8 cellular contexts compared by ENCODE assay signal in genomic region chr12:9364224-9365176, GRCh38.
DNase-seq lines count a peak whose midpoint lies in the region; ATAC-seq and TF ChIP-seq lines count a peak whose summit lies in the region.

No MANE protein-coding gene starts in this region.

- H3K27ac Mint-ChIP-seq in T-cell, result no peak overlapping the region
- H3K27ac Mint-ChIP-seq in type B pancreatic cell, result no peak overlapping the region

- no peaks in the 10 kb centered on the region for H3K36me3 ChIP-seq in smooth muscle cell (ENCODE audit: low read depth)

- no peaks in the 10 kb centered on the region for H3K27me3 ChIP-seq in smooth muscle cell (ENCODE audit: low read depth)

- ATAC-seq in GM18873 (IDR thresholded peaks at IDR 0.05; ENCODE audit: low FRiP score, unreplicated experiment) (peak; percentile 83), HG03045 (IDR thresholded peaks at IDR 0.05; ENCODE audit: unreplicated experiment) (peak; percentile 88), T-cell (replicated peaks in 1 of 4) (peak; percentile 69 to 74 (median 72))

- H3K9ac ChIP-seq in smooth muscle cell (ENCODE audit: low read depth), result peak overlapping the region; percentile 36

- H3K27me3 Mint-ChIP-seq in T-cell (no peaks in the 10 kb centered on the region), type B pancreatic cell (peaks cover 11% of the 10 kb centered on the region)

- H3K9me3 Mint-ChIP-seq in T-cell, result no peaks in the 10 kb centered on the region
- H3K9me3 Mint-ChIP-seq in type B pancreatic cell, result no peaks in the 10 kb centered on the region

- peak overlapping the region; percentile 62 for H3K27ac ChIP-seq in smooth muscle cell (ENCODE audit: low read depth)

- no peaks in the 10 kb centered on the region for H3K79me2 ChIP-seq in smooth muscle cell (ENCODE audit: low read depth)

- DNase-seq in A172 (ENCODE audit: low spot score) (peak; percentile 11), T-cell (peak in 8 of 34 experiments; percentile 1 to 14 (median 6)), epithelial cell of proximal tubule (ENCODE audit: low read depth) (peak; percentile 22), smooth muscle cell (lab: John Stamatoyannopoulos, UW; ENCODE audit: unreplicated experiment) (no peak), type B pancreatic cell (ENCODE audit: extremely low spot score, unreplicated experiment) (no peak), NCI-H446 treated with DMSO at 0.1 percent for 48 hours (lab: John Stamatoyannopoulos, UW) (no peak)

- no peak for TF ChIP-seq CTCF in epithelial cell of proximal tubule (conservative IDR thresholded peaks at IDR 0.05; ENCODE audit: low read depth, low read length)
- no peak for TF ChIP-seq CTCF in smooth muscle cell (IDR thresholded peaks at IDR 0.05; ENCODE audit: borderline replicate concordance, insufficient read depth, poor library complexity, severe bottlenecking)
- no peak for TF ChIP-seq CTCF in type B pancreatic cell (conservative IDR thresholded peaks at IDR 0.05)

- H4K20me1 ChIP-seq in smooth muscle cell (ENCODE audit: low read depth), result no peaks in the 10 kb centered on the region

- no peaks in the 10 kb centered on the region for H3F3A ChIP-seq in smooth muscle cell (ENCODE audit: low read depth)

- POLR2A ChIA-PET in T-cell (lab: Charles Lee), result no interaction called here

- H3K4me3 Mint-ChIP-seq in T-cell (peak overlapping the region; percentile 1 to 57 (median 26)), type B pancreatic cell (no peak overlapping the region)

- no peaks in the 10 kb centered on the region for H3K9me3 ChIP-seq in smooth muscle cell (replicated peaks; ENCODE audit: low read depth)

- CTCF ChIA-PET in T-cell (lab: Charles Lee), result interaction anchor here in 1 of 2 donors (1.5 kb wide), 1 partner anchor 13 kb away, joined by 3 read pairs; no protein-coding TSS in a partner anchor

- 22% methylated on average over 13 of the region's 13 CpGs for WGBS in smooth muscle cell (ENCODE audit: low lambda C conversion rate)

- peaks cover 22 to 24% (median 22%) of the 10 kb centered on the region in 3 donors for H3K4me1 Mint-ChIP-seq in T-cell
- no peaks in the 10 kb centered on the region for H3K4me1 Mint-ChIP-seq in type B pancreatic cell (ENCODE audit: unreplicated experiment)

- H3K4me3 ChIP-seq in epithelial cell of proximal tubule (ENCODE audit: low read depth, low read length), result no peak overlapping the region
- peak overlapping the region; percentile 23 for H3K4me3 ChIP-seq in smooth muscle cell

- no peaks in the 10 kb centered on the region for H3K36me3 Mint-ChIP-seq in T-cell
- H3K36me3 Mint-ChIP-seq in type B pancreatic cell, result no peaks in the 10 kb centered on the region

- peak overlapping the region; percentile 3 for H2AFZ ChIP-seq in smooth muscle cell (ENCODE audit: low read depth)

- peak overlapping the region; percentile 84 for H3K4me2 ChIP-seq in smooth muscle cell

- peaks cover 11% of the 10 kb centered on the region for H3K4me1 ChIP-seq in smooth muscle cell (ENCODE audit: low read depth)

Comparison
In these comparisons a context has a peak if more than half of its experiments do, and no peak if none do; other contexts are left out.
1. DNase-seq: peak in A172 (single experiment) and epithelial cell of proximal tubule (single experiment); none in smooth muscle cell (single experiment), type B pancreatic cell (single experiment) and NCI-H446 treated with DMSO at 0.1 percent for 48 hours (single experiment).
2. Peak in every context shown above with its lines, with median percentiles within 50 percentile points of each other: ATAC-seq.